ENCODE assay signal across 29 cellular contexts in the genomic region with DNA sequence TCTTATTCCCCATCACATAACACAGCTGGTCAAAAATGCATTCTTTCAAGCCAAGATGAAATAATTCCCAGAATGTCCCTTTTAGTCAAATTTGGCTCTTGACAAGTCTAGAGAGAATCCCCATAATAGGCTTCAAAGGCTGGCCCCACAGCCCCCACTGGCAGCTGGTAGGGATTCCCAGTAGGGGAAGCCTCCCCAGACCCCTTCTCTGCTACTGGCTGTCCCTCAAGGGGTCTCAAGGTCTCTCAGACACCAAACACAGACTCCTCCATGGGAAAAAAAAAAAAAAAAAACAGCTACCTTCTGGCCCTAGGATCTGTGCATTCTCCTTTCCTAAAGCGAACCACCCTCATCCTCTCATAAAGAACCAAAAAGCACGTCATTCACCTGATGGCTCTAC.
"Had no signal": no experiment of that assay in that cellular context is flagged by ENCODE, and none has a peak within 500 bp of the region (broad histone marks: within the 10 kb centered on the region; RNA-seq: fewer than 3 reads in every experiment).

No MANE protein-coding gene starts in this region.

- H3K27ac Mint-ChIP-seq: naive B cell; naive thymus-derived CD8-positive, alpha-beta T cell; natural killer cell treated with Interleukin-12 subunit alpha and Interleukin-12 subunit beta and Interleukin-15 and Interleukin-18, amount 100 ng/mL, for 72 hours; nephron progenitor cell; progenitor cell of endocrine pancreas; stimulated activated memory B cell treated with anti-CD40 and anti-IgM and Interleukin-4, amounts not matched to agents 10 μg/mL and 1 μg/mL and 100 μg/mL, for 72 hours; stimulated activated naive CD8-positive, alpha-beta T cell treated with anti-CD3 and anti-CD28 coated beads, Interleukin-15, Interleukin-2, amounts not matched to agents 100 ng/mL and 50 ng/mL, for 24 hours had no signal

- H3K9me3 Mint-ChIP-seq: naive thymus-derived CD8-positive, alpha-beta T cell; natural killer cell treated with Interleukin-12 subunit alpha and Interleukin-12 subunit beta and Interleukin-15 and Interleukin-18, amount 100 ng/mL, for 72 hours; nephron progenitor cell; neural crest cell; stimulated activated memory B cell treated with anti-CD40 and anti-IgM and Interleukin-4, amounts not matched to agents 10 μg/mL and 1 μg/mL and 100 μg/mL, for 72 hours; stimulated activated naive CD8-positive, alpha-beta T cell treated with anti-CD3 and anti-CD28 coated beads, Interleukin-15, Interleukin-2, amounts not matched to agents 100 ng/mL and 50 ng/mL, for 24 hours had no signal

- DNase-seq: naive B cell; naive thymus-derived CD8-positive, alpha-beta T cell; nephron progenitor cell; nucleus accumbens; ovary; posterior cingulate gyrus; psoas muscle; right cardiac atrium; right lobe of liver; sigmoid colon; small intestine; stimulated activated CD4-positive, alpha-beta T cell treated with anti-CD3 and anti-CD28 coated beads, Interleukin-15, amount 100 ng/mL, for 24 hours; stimulated activated CD4-positive, alpha-beta T cell treated with anti-CD3 and anti-CD28 coated beads, Interleukin-2, amount 100 ng/mL, for 24 hours; stimulated activated CD4-positive, alpha-beta T cell treated with anti-CD3 and anti-CD28 coated beads, Interleukin-2, amount 100 ng/mL, for 48 hours; stimulated activated CD4-positive, alpha-beta T cell treated with anti-CD3 and anti-CD28 coated beads, Interleukin-4, amount 100 ng/mL, for 4 hours; stimulated activated CD8-positive, alpha-beta memory T cell treated with anti-CD3 and anti-CD28 coated beads, Interleukin-4, amount 100 ng/mL, for 48 hours; stimulated activated naive CD4-positive, alpha-beta T cell; stomach; thyroid gland; upper lobe of left lung had no signal

- H3K36me3 Mint-ChIP-seq: naive B cell; naive thymus-derived CD8-positive, alpha-beta T cell; natural killer cell treated with Interleukin-12 subunit alpha and Interleukin-12 subunit beta and Interleukin-15 and Interleukin-18, amount 100 ng/mL, for 72 hours; stimulated activated memory B cell treated with anti-CD40 and anti-IgM and Interleukin-4, amounts not matched to agents 10 μg/mL and 1 μg/mL and 100 μg/mL, for 72 hours had no signal

- ATAC-seq: naive thymus-derived CD8-positive, alpha-beta T cell; psoas muscle; right cardiac atrium; right lobe of liver had no signal

- H3K4me1 ChIP-seq: psoas muscle, right lobe of liver, sigmoid colon, stomach, tibial nerve, upper lobe of left lung had no signal

- H3K4me3 ChIP-seq: ovary, psoas muscle, right lobe of liver, sigmoid colon, stomach, thoracic aorta, thyroid gland, tibial nerve, upper lobe of left lung had no signal

- H3K4me3 Mint-ChIP-seq: naive B cell; naive thymus-derived CD8-positive, alpha-beta T cell; natural killer cell treated with Interleukin-12 subunit alpha and Interleukin-12 subunit beta and Interleukin-15 and Interleukin-18, amount 100 ng/mL, for 72 hours; nephron progenitor cell; neural crest cell; stimulated activated memory B cell treated with anti-CD40 and anti-IgM and Interleukin-4, amounts not matched to agents 10 μg/mL and 1 μg/mL and 100 μg/mL, for 72 hours; stimulated activated naive CD8-positive, alpha-beta T cell treated with anti-CD3 and anti-CD28 coated beads, Interleukin-15, Interleukin-2, amounts not matched to agents 100 ng/mL and 50 ng/mL, for 24 hours had no signal

- H3K27me3 ChIP-seq: neutrophil, ovary, sigmoid colon, stomach, thyroid gland, tibial nerve, upper lobe of left lung had no signal

- H3K9me3 ChIP-seq: neutrophil, ovary, psoas muscle, right lobe of liver, sigmoid colon, stomach, thoracic aorta, thyroid gland, tibial nerve, upper lobe of left lung had no signal

- H3K9ac ChIP-seq: parathyroid adenoma had no signal

- H3K27ac ChIP-seq: neutrophil, ovary, parathyroid adenoma, psoas muscle, right lobe of liver, sigmoid colon, stomach, thoracic aorta, thyroid gland, tibial nerve, upper lobe of left lung had no signal

- H3K4me1 Mint-ChIP-seq: naive B cell; naive thymus-derived CD8-positive, alpha-beta T cell; stimulated activated memory B cell treated with anti-CD40 and anti-IgM and Interleukin-4, amounts not matched to agents 10 μg/mL and 1 μg/mL and 100 μg/mL, for 72 hours had no signal

- H3K36me3 ChIP-seq: neutrophil, ovary, right lobe of liver, sigmoid colon, stomach, thoracic aorta, thyroid gland, tibial nerve, upper lobe of left lung had no signal
